23 cellular contexts compared by ENCODE assay signal in the genomic region with DNA sequence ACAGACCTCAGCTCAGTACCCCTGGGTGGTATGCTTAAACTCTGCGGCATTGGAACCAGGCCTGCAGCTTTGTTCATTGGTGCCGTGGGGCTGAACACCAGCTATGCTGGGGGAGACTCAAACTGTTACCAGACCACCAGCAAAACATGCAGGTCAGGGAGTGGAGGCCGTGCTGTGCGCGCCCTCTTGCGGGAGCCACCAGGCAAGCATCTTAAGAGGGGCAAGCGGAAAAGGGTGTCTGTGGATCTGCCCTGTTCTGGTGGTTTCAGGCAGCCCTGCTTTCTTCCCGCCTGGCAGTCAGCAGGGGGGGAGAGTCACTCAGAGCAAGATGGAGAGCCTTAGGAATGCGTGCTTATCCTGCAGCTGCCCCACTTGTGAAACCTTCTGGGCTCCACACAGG.
DNase-seq lines count a peak whose midpoint lies in the region; ATAC-seq and TF ChIP-seq lines count a peak whose summit lies in the region.
"Had no signal": no experiment of that assay in that cellular context is flagged by ENCODE, and none has a peak within 500 bp of the region (broad histone marks: within the 10 kb centered on the region; RNA-seq: fewer than 3 reads in every experiment).

No MANE protein-coding gene starts in this region.

- 78% methylated on average over 9 of the region's 9 CpGs for WGBS in smooth muscle cell (ENCODE audit: low lambda C conversion rate)

- H3K4me3 Mint-ChIP-seq in GM23338, result no peak overlapping the region
- H3K4me3 Mint-ChIP-seq: CD4-positive, CD25-positive, alpha-beta regulatory T cell; naive thymus-derived CD4-positive, alpha-beta T cell had no signal

- no peak overlapping the region for H3K9ac ChIP-seq in smooth muscle cell (ENCODE audit: low read depth)

- no peaks in the 10 kb centered on the region for H3K27me3 ChIP-seq in GM23338 (ENCODE audit: insufficient read depth)
- no peaks in the 10 kb centered on the region for H3K27me3 ChIP-seq in smooth muscle cell (ENCODE audit: low read depth)
- H3K27me3 ChIP-seq in SJCRH30, result no peaks in the 10 kb centered on the region
- H3K27me3 ChIP-seq: foreskin keratinocyte, ovary, vagina had no signal

- peaks cover 6% of the 10 kb centered on the region for H3K27me3 Mint-ChIP-seq in GM23338 (ENCODE audit: insufficient read depth, low read depth, poor library complexity)
- H3K27me3 Mint-ChIP-seq: CD4-positive, CD25-positive, alpha-beta regulatory T cell; naive thymus-derived CD4-positive, alpha-beta T cell had no signal

- ATAC-seq in GM23338 (peak; percentile 88), GM18868 (IDR thresholded peaks at IDR 0.05; ENCODE audit: unreplicated experiment) (no peak)
- ATAC-seq: foreskin keratinocyte; left cardiac atrium; naive thymus-derived CD4-positive, alpha-beta T cell; right cardiac atrium had no signal

- no peak overlapping the region for H3K4me3 ChIP-seq in GM23338
- H3K4me3 ChIP-seq in smooth muscle cell, result no peak overlapping the region
- no peak overlapping the region for H3K4me3 ChIP-seq in SJCRH30
- H3K4me3 ChIP-seq: ovary, vagina had no signal

- DNase-seq in GM23338 (ENCODE audit: low spot score) (peak; percentile 63), amniotic epithelial cell (ENCODE audit: low read depth) (peak; percentile 44), iPS DF 19.7 (ENCODE audit: low read depth, low spot score) (peak; percentile 23), smooth muscle cell (lab: John Stamatoyannopoulos, UW; ENCODE audit: unreplicated experiment) (no peak), medulla oblongata (ENCODE audit: extremely low spot score) (no peak), SJCRH30 (no peak)
- DNase-seq in activated CD4-positive, alpha-beta T cell treated with anti-CD3 and anti-CD28 coated beads for 48 hours, result no peak
- DNase-seq: activated CD4-positive, CD25-positive, alpha-beta regulatory T cell treated with anti-CD3 and anti-CD28 coated beads, Interleukin-2, amount 50 U/mL, for 72 hours; activated T-cell treated with anti-CD3 and anti-CD28 coated beads, Interleukin-2, amount 50 U/mL, for 1 hour; CD4-positive, CD25-positive, alpha-beta regulatory T cell; foreskin keratinocyte; Kasumi-1; left cardiac atrium; mesenchymal stem cell; naive thymus-derived CD4-positive, alpha-beta T cell; NCI-H187; NCI-H82; ovary; T1000 had no signal

- no peaks in the 10 kb centered on the region for H3F3A ChIP-seq in GM23338 (replicated peaks; ENCODE audit: low read depth)
- H3F3A ChIP-seq in smooth muscle cell (ENCODE audit: low read depth), result no peaks in the 10 kb centered on the region

- H3K9me3 Mint-ChIP-seq in GM23338, result no peaks in the 10 kb centered on the region

- peak overlapping the region; percentile 74; the same call in 1 of the 2 replicates for H2AFZ ChIP-seq in GM23338
- no peak overlapping the region for H2AFZ ChIP-seq in smooth muscle cell (ENCODE audit: low read depth)

- no peak overlapping the region; the same call in 1 of the 2 replicates for H3K27ac Mint-ChIP-seq in GM23338
- H3K27ac Mint-ChIP-seq: CD4-positive, CD25-positive, alpha-beta regulatory T cell had no signal

- H3K36me3 ChIP-seq in GM23338 (ENCODE audit: insufficient read depth) (no peaks in the 10 kb centered on the region), smooth muscle cell (ENCODE audit: low read depth) (no peaks in the 10 kb centered on the region), SJCRH30 (no peaks in the 10 kb centered on the region)
- H3K36me3 ChIP-seq: ovary, vagina had no signal

- TF ChIP-seq CTCF in GM23338 (conservative IDR thresholded peaks at IDR 0.05; ENCODE audit: low read depth in 2 of 2), result peak; percentile 52 to 82
- peak; percentile 15 for TF ChIP-seq CTCF in smooth muscle cell (IDR thresholded peaks at IDR 0.05; ENCODE audit: borderline replicate concordance, insufficient read depth, poor library complexity, severe bottlenecking)

- H3K4me1 ChIP-seq in GM23338 (ENCODE audit: insufficient read depth) (no peaks in the 10 kb centered on the region), smooth muscle cell (ENCODE audit: low read depth) (no peaks in the 10 kb centered on the region), SJCRH30 (no peaks in the 10 kb centered on the region)
- H3K4me1 ChIP-seq: foreskin keratinocyte, vagina had no signal

- H3K9me3 ChIP-seq in smooth muscle cell (replicated peaks; ENCODE audit: low read depth) (no peaks in the 10 kb centered on the region), SJCRH30 (replicated peaks) (no peaks in the 10 kb centered on the region)
- H3K9me3 ChIP-seq: ovary, vagina had no signal

- no peaks in the 10 kb centered on the region for H3K4me1 Mint-ChIP-seq in GM23338
- H3K4me1 Mint-ChIP-seq: CD4-positive, CD25-positive, alpha-beta regulatory T cell; naive thymus-derived CD4-positive, alpha-beta T cell had no signal

- H3K4me2 ChIP-seq in GM23338 (no peak overlapping the region), smooth muscle cell (no peak overlapping the region)

- H3K9me2 ChIP-seq in GM23338 (ENCODE audit: insufficient read depth), result no peaks in the 10 kb centered on the region

- H3K27ac ChIP-seq in GM23338 (ENCODE audit: low read depth) (no peak overlapping the region), smooth muscle cell (ENCODE audit: low read depth) (no peak overlapping the region), SJCRH30 (no peak overlapping the region)
- H3K27ac ChIP-seq: epithelial cell of prostate, foreskin keratinocyte, ovary, vagina had no signal

- H3K79me2 ChIP-seq in GM23338 (replicated peaks; ENCODE audit: insufficient read depth), result no peaks in the 10 kb centered on the region
- no peaks in the 10 kb centered on the region for H3K79me2 ChIP-seq in smooth muscle cell (ENCODE audit: low read depth)

- H4K20me1 ChIP-seq in GM23338 (replicated peaks; ENCODE audit: insufficient read depth) (no peaks in the 10 kb centered on the region), smooth muscle cell (ENCODE audit: low read depth) (no peaks in the 10 kb centered on the region)

- H3K36me3 Mint-ChIP-seq in GM23338 (ENCODE audit: low read depth), result no peaks in the 10 kb centered on the region
- H3K36me3 Mint-ChIP-seq: CD4-positive, CD25-positive, alpha-beta regulatory T cell; naive thymus-derived CD4-positive, alpha-beta T cell had no signal

TF ChIP-seq in GM23338, 12 proteins besides CTCF, POLR2A, EP300 and RAD21:
- TF ChIP-seq POLR2AphosphoS5 (IDR thresholded peaks at IDR 0.05; ENCODE audit: low read depth) (no peak), EZH2phosphoT487 (IDR thresholded peaks at IDR 0.05; ENCODE audit: unreplicated experiment) (no peak), JUNB (IDR thresholded peaks at IDR 0.05; ENCODE audit: unreplicated experiment) (no peak), STAT1 (IDR thresholded peaks at IDR 0.05; ENCODE audit: unreplicated experiment) (no peak)
- TF ChIP-seq, protein P1, sequence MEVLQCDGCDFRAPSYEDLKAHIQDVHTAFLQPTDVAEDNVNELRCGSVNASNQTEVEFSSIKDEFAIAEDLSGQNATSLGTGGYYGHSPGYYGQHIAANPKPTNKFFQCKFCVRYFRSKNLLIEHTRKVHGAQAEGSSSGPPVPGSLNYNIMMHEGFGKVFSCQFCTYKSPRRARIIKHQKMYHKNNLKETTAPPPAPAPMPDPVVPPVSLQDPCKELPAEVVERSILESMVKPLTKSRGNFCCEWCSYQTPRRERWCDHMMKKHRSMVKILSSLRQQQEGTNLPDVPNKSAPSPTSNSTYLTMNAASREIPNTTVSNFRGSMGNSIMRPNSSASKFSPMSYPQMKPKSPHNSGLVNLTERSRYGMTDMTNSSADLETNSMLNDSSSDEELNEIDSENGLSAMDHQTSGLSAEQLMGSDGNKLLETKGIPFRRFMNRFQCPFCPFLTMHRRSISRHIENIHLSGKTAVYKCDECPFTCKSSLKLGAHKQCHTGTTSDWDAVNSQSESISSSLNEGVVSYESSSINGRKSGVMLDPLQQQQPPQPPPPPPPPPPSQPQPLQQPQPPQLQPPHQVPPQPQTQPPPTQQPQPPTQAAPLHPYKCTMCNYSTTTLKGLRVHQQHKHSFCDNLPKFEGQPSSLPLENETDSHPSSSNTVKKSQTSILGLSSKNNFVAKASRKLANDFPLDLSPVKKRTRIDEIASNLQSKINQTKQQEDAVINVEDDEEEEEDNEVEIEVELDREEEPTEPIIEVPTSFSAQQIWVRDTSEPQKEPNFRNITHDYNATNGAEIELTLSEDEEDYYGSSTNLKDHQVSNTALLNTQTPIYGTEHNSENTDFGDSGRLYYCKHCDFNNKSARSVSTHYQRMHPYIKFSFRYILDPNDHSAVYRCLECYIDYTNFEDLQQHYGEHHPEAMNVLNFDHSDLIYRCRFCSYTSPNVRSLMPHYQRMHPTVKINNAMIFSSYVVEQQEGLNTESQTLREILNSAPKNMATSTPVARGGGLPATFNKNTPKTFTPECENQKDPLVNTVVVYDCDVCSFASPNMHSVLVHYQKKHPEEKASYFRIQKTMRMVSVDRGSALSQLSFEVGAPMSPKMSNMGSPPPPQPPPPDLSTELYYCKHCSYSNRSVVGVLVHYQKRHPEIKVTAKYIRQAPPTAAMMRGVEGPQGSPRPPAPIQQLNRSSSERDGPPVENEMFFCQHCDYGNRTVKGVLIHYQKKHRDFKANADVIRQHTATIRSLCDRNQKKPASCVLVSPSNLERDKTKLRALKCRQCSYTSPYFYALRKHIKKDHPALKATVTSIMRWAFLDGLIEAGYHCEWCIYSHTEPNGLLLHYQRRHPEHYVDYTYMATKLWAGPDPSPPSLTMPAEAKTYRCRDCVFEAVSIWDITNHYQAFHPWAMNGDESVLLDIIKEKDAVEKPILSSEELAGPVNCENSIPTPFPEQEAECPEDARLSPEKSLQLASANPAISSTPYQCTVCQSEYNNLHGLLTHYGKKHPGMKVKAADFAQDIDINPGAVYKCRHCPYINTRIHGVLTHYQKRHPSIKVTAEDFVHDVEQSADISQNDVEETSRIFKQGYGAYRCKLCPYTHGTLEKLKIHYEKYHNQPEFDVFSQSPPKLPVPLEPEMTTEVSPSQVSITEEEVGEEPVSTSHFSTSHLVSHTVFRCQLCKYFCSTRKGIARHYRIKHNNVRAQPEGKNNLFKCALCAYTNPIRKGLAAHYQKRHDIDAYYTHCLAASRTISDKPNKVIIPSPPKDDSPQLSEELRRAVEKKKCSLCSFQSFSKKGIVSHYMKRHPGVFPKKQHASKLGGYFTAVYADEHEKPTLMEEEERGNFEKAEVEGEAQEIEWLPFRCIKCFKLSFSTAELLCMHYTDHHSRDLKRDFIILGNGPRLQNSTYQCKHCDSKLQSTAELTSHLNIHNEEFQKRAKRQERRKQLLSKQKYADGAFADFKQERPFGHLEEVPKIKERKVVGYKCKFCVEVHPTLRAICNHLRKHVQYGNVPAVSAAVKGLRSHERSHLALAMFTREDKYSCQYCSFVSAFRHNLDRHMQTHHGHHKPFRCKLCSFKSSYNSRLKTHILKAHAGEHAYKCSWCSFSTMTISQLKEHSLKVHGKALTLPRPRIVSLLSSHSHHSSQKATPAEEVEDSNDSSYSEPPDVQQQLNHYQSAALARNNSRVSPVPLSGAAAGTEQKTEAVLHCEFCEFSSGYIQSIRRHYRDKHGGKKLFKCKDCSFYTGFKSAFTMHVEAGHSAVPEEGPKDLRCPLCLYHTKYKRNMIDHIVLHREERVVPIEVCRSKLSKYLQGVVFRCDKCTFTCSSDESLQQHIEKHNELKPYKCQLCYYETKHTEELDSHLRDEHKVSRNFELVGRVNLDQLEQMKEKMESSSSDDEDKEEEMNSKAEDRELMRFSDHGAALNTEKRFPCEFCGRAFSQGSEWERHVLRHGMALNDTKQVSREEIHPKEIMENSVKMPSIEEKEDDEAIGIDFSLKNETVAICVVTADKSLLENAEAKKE (CRISPR knock-in tag; IDR thresholded peaks at IDR 0.05), result no peak
TF ChIP-seq in GM23338: peak in this region for 0.

Comparison
In these comparisons a context has a peak if more than half of its experiments do, and no peak if none do; other contexts are left out.
1. DNase-seq: peak in GM23338 (single experiment), amniotic epithelial cell (single experiment) and iPS DF 19.7 (single experiment); none in smooth muscle cell (single experiment), medulla oblongata (single experiment), SJCRH30 (0 of 2) and activated CD4-positive, alpha-beta T cell treated with anti-CD3 and anti-CD28 coated beads for 48 hours (single experiment).